Comparison of ENCODE assay signal across 5 cellular contexts in the genomic region with DNA sequence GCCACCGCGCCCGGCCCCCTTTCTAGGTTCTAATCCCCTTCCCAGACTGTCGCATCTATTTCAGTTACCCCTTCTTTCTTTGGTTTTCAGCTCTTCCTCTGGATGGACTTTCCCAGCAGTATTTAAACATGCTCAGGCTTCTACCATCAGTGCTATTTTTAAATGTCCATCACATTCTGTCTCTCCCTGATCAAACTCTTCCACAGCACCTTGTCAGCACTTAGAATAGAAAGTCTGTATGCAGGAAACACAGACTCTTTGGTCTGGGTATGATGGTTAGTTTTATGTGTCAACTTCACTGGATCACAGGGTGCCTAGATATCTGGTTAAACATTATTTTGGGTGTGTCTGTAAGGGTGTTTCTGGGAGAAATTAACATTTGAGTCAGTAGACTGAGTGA.
"Had no signal": no experiment of that assay in that cellular context is flagged by ENCODE, and none has a peak within 500 bp of the region (broad histone marks: within the 10 kb centered on the region; RNA-seq: fewer than 3 reads in every experiment).

No MANE protein-coding gene starts in this region.

- ATAC-seq: GM23338, HepG2 had no signal

- H3K4me3 ChIP-seq: GM23338 had no signal

- H3K27ac ChIP-seq: HL-60 had no signal

- DNase-seq: H9, HCEC 1CT had no signal
